In the genomic region with DNA sequence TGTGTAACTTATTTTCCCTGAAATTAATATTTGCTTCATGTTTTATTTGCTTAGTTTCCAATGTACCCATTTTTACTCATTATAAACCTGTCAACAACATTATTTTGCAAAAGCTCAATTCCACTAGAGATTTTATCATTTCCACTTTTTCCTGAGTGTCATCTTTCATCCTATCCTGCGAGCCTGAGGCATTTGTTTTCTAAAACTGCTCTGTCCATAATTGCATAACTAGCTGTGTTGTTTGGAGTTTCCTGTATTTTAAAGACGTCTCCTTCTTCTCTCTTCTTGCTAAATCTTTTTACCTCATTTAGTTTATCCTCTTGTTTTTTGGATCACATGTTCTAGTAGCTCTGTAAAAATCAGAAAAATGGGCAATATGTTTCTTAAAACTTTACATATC, we compare ENCODE assay signal across 1 cellular context.
TF ChIP-seq lines count a peak whose summit lies in the region.

No MANE protein-coding gene starts in this region.

TF ChIP-seq in GM23338, 12 proteins besides CTCF, POLR2A, EP300 and RAD21 (continued from another document):
- TF ChIP-seq, protein P1, sequence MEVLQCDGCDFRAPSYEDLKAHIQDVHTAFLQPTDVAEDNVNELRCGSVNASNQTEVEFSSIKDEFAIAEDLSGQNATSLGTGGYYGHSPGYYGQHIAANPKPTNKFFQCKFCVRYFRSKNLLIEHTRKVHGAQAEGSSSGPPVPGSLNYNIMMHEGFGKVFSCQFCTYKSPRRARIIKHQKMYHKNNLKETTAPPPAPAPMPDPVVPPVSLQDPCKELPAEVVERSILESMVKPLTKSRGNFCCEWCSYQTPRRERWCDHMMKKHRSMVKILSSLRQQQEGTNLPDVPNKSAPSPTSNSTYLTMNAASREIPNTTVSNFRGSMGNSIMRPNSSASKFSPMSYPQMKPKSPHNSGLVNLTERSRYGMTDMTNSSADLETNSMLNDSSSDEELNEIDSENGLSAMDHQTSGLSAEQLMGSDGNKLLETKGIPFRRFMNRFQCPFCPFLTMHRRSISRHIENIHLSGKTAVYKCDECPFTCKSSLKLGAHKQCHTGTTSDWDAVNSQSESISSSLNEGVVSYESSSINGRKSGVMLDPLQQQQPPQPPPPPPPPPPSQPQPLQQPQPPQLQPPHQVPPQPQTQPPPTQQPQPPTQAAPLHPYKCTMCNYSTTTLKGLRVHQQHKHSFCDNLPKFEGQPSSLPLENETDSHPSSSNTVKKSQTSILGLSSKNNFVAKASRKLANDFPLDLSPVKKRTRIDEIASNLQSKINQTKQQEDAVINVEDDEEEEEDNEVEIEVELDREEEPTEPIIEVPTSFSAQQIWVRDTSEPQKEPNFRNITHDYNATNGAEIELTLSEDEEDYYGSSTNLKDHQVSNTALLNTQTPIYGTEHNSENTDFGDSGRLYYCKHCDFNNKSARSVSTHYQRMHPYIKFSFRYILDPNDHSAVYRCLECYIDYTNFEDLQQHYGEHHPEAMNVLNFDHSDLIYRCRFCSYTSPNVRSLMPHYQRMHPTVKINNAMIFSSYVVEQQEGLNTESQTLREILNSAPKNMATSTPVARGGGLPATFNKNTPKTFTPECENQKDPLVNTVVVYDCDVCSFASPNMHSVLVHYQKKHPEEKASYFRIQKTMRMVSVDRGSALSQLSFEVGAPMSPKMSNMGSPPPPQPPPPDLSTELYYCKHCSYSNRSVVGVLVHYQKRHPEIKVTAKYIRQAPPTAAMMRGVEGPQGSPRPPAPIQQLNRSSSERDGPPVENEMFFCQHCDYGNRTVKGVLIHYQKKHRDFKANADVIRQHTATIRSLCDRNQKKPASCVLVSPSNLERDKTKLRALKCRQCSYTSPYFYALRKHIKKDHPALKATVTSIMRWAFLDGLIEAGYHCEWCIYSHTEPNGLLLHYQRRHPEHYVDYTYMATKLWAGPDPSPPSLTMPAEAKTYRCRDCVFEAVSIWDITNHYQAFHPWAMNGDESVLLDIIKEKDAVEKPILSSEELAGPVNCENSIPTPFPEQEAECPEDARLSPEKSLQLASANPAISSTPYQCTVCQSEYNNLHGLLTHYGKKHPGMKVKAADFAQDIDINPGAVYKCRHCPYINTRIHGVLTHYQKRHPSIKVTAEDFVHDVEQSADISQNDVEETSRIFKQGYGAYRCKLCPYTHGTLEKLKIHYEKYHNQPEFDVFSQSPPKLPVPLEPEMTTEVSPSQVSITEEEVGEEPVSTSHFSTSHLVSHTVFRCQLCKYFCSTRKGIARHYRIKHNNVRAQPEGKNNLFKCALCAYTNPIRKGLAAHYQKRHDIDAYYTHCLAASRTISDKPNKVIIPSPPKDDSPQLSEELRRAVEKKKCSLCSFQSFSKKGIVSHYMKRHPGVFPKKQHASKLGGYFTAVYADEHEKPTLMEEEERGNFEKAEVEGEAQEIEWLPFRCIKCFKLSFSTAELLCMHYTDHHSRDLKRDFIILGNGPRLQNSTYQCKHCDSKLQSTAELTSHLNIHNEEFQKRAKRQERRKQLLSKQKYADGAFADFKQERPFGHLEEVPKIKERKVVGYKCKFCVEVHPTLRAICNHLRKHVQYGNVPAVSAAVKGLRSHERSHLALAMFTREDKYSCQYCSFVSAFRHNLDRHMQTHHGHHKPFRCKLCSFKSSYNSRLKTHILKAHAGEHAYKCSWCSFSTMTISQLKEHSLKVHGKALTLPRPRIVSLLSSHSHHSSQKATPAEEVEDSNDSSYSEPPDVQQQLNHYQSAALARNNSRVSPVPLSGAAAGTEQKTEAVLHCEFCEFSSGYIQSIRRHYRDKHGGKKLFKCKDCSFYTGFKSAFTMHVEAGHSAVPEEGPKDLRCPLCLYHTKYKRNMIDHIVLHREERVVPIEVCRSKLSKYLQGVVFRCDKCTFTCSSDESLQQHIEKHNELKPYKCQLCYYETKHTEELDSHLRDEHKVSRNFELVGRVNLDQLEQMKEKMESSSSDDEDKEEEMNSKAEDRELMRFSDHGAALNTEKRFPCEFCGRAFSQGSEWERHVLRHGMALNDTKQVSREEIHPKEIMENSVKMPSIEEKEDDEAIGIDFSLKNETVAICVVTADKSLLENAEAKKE (CRISPR knock-in tag; IDR thresholded peaks at IDR 0.05) = no peak
- no peak for TF ChIP-seq ETS1 (IDR thresholded peaks at IDR 0.05)
- no peak for TF ChIP-seq NANOG (IDR thresholded peaks at IDR 0.05; ENCODE audit: borderline replicate concordance)
- no peak for TF ChIP-seq CREB1 (CRISPR knock-in tag; IDR thresholded peaks at IDR 0.05; ENCODE audit: low read depth)
- TF ChIP-seq EZH2 (IDR thresholded peaks at IDR 0.05; ENCODE audit: low read depth, unreplicated experiment) = no peak
- TF ChIP-seq JUNB (IDR thresholded peaks at IDR 0.05; ENCODE audit: unreplicated experiment) = no peak
- TF ChIP-seq POLR2AphosphoS5 (IDR thresholded peaks at IDR 0.05; ENCODE audit: low read depth) = no peak
- no peak for TF ChIP-seq STAT1 (IDR thresholded peaks at IDR 0.05; ENCODE audit: unreplicated experiment)
- no peak for TF ChIP-seq ZNF114 (CRISPR knock-in tag; IDR thresholded peaks at IDR 0.05)
- no peak for TF ChIP-seq REST (IDR thresholded peaks at IDR 0.05; ENCODE audit: unreplicated experiment)
